In genomic region chr18:62420151-62420512, GRCh38 we compare ENCODE assay signal across 8 cellular contexts.
DNase-seq lines count a peak whose midpoint lies in the region; ATAC-seq lines count a peak whose summit lies in the region.

No MANE protein-coding gene starts in this region.

- peaks cover 53% of the 10 kb centered on the region for H3K4me1 Mint-ChIP-seq in activated naive CD8-positive, alpha-beta T cell treated with anti-CD3 and anti-CD28 coated beads, Interleukin-2, amount 10 ng/mL, durations not matched to agents 7 days and 5 days

- H2BK5ac ChIP-seq in neuronal stem cell (ENCODE audit: low read length) = no peak overlapping the region

- POLR2A ChIA-PET in activated naive CD8-positive, alpha-beta T cell treated with anti-CD3 and anti-CD28 coated beads, Interleukin-2, amount 10 ng/mL, durations not matched to agents 7 days and 5 days (lab: Charles Lee) = interaction anchor here (1.2 to 2.9 kb wide), 8 partner anchors 11 to 233 kb away, joined by 3 to 29 read pairs (median 8); partner anchors contain the start of genes PIGN, RELCH, TNFRSF11A and ZCCHC2

- H3K4me3 ChIP-seq in Karpas-422 (ENCODE audit: low read length) = peak overlapping the region; percentile 27; the same call in 1 of the 2 replicates
- peak overlapping the region; percentile 59 to 76 for H3K4me3 ChIP-seq in mucosa of rectum (ENCODE audit: low read length in 2 of 2)
- H3K4me3 ChIP-seq in neuronal stem cell (ENCODE audit: low read length in 2 of 2) = no peak overlapping the region

- no peaks in the 10 kb centered on the region for H3K9me2 ChIP-seq in Karpas-422 (replicated peaks; ENCODE audit: insufficient read depth, low read length)

- H3K23ac ChIP-seq in neuronal stem cell (ENCODE audit: low read depth, low read length, poor library complexity) = no peak overlapping the region

- no peaks in the 10 kb centered on the region for H3K79me2 ChIP-seq in Karpas-422 (ENCODE audit: low read length)

- no peak overlapping the region for H3K4ac ChIP-seq in neuronal stem cell (ENCODE audit: low read length)

- H3K9ac ChIP-seq in Karpas-422 (ENCODE audit: low read length) (peak overlapping the region; percentile 23; the same call in 1 of the 2 replicates), mucosa of rectum (ENCODE audit: low read depth in 1 of 2, low read length in 2 of 2) (peak overlapping the region; percentile 49 to 54), neuronal stem cell (ENCODE audit: low read depth, low read length, poor library complexity) (no peak overlapping the region)

- no peak overlapping the region for H2BK15ac ChIP-seq in neuronal stem cell (ENCODE audit: low read length)

- H3K14ac ChIP-seq in neuronal stem cell (ENCODE audit: low read length) = no peak overlapping the region

- H3K27me3 Mint-ChIP-seq in activated naive CD8-positive, alpha-beta T cell treated with anti-CD3 and anti-CD28 coated beads, Interleukin-2, amount 10 ng/mL, durations not matched to agents 7 days and 5 days = no peaks in the 10 kb centered on the region

- H2BK12ac ChIP-seq in neuronal stem cell (ENCODE audit: low read length) = no peak overlapping the region

- H3K4me2 ChIP-seq in Karpas-422 (ENCODE audit: low read depth, low read length, poor library complexity, severe bottlenecking) (peak overlapping the region; percentile 50), neuronal stem cell (ENCODE audit: insufficient read depth, low read length, poor library complexity, severe bottlenecking) (no peak overlapping the region)

- H3K36me3 ChIP-seq in Karpas-422 (ENCODE audit: insufficient read depth, low read length) (no peaks in the 10 kb centered on the region), mucosa of rectum (ENCODE audit: control insufficient read depth in 2 of 2, insufficient read depth in 2 of 2, low read length in 2 of 2) (no peaks in the 10 kb centered on the region), neuronal stem cell (replicated peaks in 1 of 2; ENCODE audit: control insufficient read depth in 2 of 2, insufficient read depth in 2 of 2, low read length in 2 of 2) (no peaks in the 10 kb centered on the region)

- H3K36me3 Mint-ChIP-seq in activated naive CD8-positive, alpha-beta T cell treated with anti-CD3 and anti-CD28 coated beads, Interleukin-2, amount 10 ng/mL, durations not matched to agents 7 days and 5 days = peaks cover 13% of the 10 kb centered on the region

- no peak overlapping the region for H2AK5ac ChIP-seq in neuronal stem cell (ENCODE audit: low read depth, low read length)

- H3K9me3 ChIP-seq in Karpas-422 (ENCODE audit: low read length) = no peaks in the 10 kb centered on the region
- no peaks in the 10 kb centered on the region for H3K9me3 ChIP-seq in mucosa of rectum (ENCODE audit: control insufficient read depth in 2 of 2, low read length in 2 of 2)
- peaks cover 0 to 2% of the 10 kb centered on the region in 2 donors for H3K9me3 ChIP-seq in neuronal stem cell (replicated peaks in 1 of 2; ENCODE audit: control insufficient read depth in 2 of 2, insufficient read depth in 1 of 2, low read depth in 1 of 2, low read length in 2 of 2)

- peak; percentile 42 for DNase-seq in COLO829 (ENCODE audit: low spot score)
- DNase-seq in Karpas-422 = no peak
- DNase-seq in activated naive CD8-positive, alpha-beta T cell treated with anti-CD3 and anti-CD28 coated beads, Interleukin-2, amount 10 ng/mL, durations not matched to agents 7 days and 5 days = no peak
- DNase-seq in central memory CD4-positive, alpha-beta T cell = no peak
- no peak for DNase-seq in neuronal stem cell (ENCODE audit: low spot score)

- H4K91ac ChIP-seq in neuronal stem cell (ENCODE audit: low read depth, low read length, poor library complexity) = no peak overlapping the region

- peak overlapping the region; percentile 93 for H3K27ac Mint-ChIP-seq in activated naive CD8-positive, alpha-beta T cell treated with anti-CD3 and anti-CD28 coated beads, Interleukin-2, amount 10 ng/mL, durations not matched to agents 7 days and 5 days

- H3K79me1 ChIP-seq in neuronal stem cell (ENCODE audit: low read depth, low read length) = no peaks in the 10 kb centered on the region

- peak overlapping the region; percentile 94 for H2AFZ ChIP-seq in Karpas-422 (ENCODE audit: low read length)
- no peak overlapping the region for H2AFZ ChIP-seq in neuronal stem cell (ENCODE audit: low read length)

- no peaks in the 10 kb centered on the region for H3K27me3 ChIP-seq in Karpas-422 (ENCODE audit: low read length)
- H3K27me3 ChIP-seq in mucosa of rectum (ENCODE audit: control insufficient read depth in 2 of 2, insufficient read depth in 2 of 2, low read length in 2 of 2) = no peaks in the 10 kb centered on the region
- H3K27me3 ChIP-seq in neuronal stem cell (ENCODE audit: control insufficient read depth in 3 of 3, insufficient read depth in 3 of 3, low read depth in 1 of 3, low read length in 3 of 3) = no peaks in the 10 kb centered on the region

- no peak overlapping the region for H2BK120ac ChIP-seq in neuronal stem cell (ENCODE audit: low read depth, low read length)

- peak overlapping the region; percentile 76 for H3K4me3 Mint-ChIP-seq in activated naive CD8-positive, alpha-beta T cell treated with anti-CD3 and anti-CD28 coated beads, Interleukin-2, amount 10 ng/mL, durations not matched to agents 7 days and 5 days

- H3K4me1 ChIP-seq in Karpas-422 (ENCODE audit: low read length) = peaks cover 11% of the 10 kb centered on the region
- H3K4me1 ChIP-seq in mucosa of rectum (ENCODE audit: control insufficient read depth in 2 of 2, insufficient read depth in 2 of 2, low read length in 2 of 2) = peaks cover 0 to 19% of the 10 kb centered on the region in 2 donors
- no peaks in the 10 kb centered on the region for H3K4me1 ChIP-seq in neuronal stem cell (ENCODE audit: control insufficient read depth in 2 of 2, insufficient read depth in 1 of 2, low read depth in 1 of 2, low read length in 2 of 2)

- peaks cover 5% of the 10 kb centered on the region for H3K9me3 Mint-ChIP-seq in activated naive CD8-positive, alpha-beta T cell treated with anti-CD3 and anti-CD28 coated beads, Interleukin-2, amount 10 ng/mL, durations not matched to agents 7 days and 5 days

- H4K8ac ChIP-seq in neuronal stem cell (ENCODE audit: low read depth, low read length) = no peak overlapping the region

- H4K20me1 ChIP-seq in Karpas-422 (ENCODE audit: insufficient read depth, low read depth, low read length) = no peaks in the 10 kb centered on the region

- no peak for ATAC-seq in activated naive CD8-positive, alpha-beta T cell treated with anti-CD3 and anti-CD28 coated beads, Interleukin-2, amount 10 ng/mL, durations not matched to agents 7 days and 5 days (ENCODE audit: low read depth)
- no peak for ATAC-seq in HG03565 (IDR thresholded peaks at IDR 0.05; ENCODE audit: unreplicated experiment)
- no peak for ATAC-seq in HG02571 (IDR thresholded peaks at IDR 0.05; ENCODE audit: unreplicated experiment)

- H3K18ac ChIP-seq in neuronal stem cell (ENCODE audit: low read length) = no peak overlapping the region

- WGBS in neuronal stem cell (ENCODE audit: extremely low coverage in 2 of 2, insufficient read length in 2 of 2, insufficient replicate concordance in 1 of 2), 2 donors = no CpG with 5 or more reads among the region's 3 CpGs

- H3K27ac ChIP-seq in Karpas-422 (ENCODE audit: low read length) (no peak overlapping the region), mucosa of rectum (ENCODE audit: low read depth in 2 of 2, low read length in 2 of 2) (peak overlapping the region; percentile 81 to 89), neuronal stem cell (replicated peaks; ENCODE audit: low read length) (no peak overlapping the region)

Comparison
In these comparisons a context has a peak if more than half of its experiments do, and no peak if none do; other contexts are left out.
1. H3K27ac ChIP-seq: peak in mucosa of rectum (2 of 2); none in Karpas-422 (single experiment) and neuronal stem cell (single experiment).
2. H3K4me3 ChIP-seq: peak in Karpas-422 (single experiment) and mucosa of rectum (2 of 2); none in neuronal stem cell (0 of 2).